11 cellular contexts compared by ENCODE assay signal in genomic region chr6:53432318-53433161, GRCh38.
A peak's percentile ranks its signal among the peaks of the same experiment; 100 is the strongest.
DNase-seq lines count a peak whose midpoint lies in the region; ATAC-seq and TF ChIP-seq lines count a peak whose summit lies in the region.
"Had no signal": no experiment of that assay in that cellular context is flagged by ENCODE, and none has a peak within 500 bp of the region (broad histone marks: within the 10 kb centered on the region; RNA-seq: fewer than 3 reads in every experiment).

No MANE protein-coding gene starts in this region.

- ATAC-seq in body of pancreas (peak; percentile 35), HG03097 (IDR thresholded peaks at IDR 0.05; ENCODE audit: low FRiP score, unreplicated experiment) (no peak), GM21390 (IDR thresholded peaks at IDR 0.05; ENCODE audit: unreplicated experiment) (no peak)
- peak; percentile 71 for ATAC-seq in naive thymus-derived CD4-positive, alpha-beta T cell

- peak; percentile 89 for DNase-seq in DMS53 treated with DMSO at 0.1 percent for 48 hours (lab: John Stamatoyannopoulos, UW; ENCODE audit: unreplicated experiment)
- peak; percentile 77 for DNase-seq in NCI-H2196 (lab: John Stamatoyannopoulos, UW; ENCODE audit: unreplicated experiment)
- peak in 1 of 4 donors; percentile 12 for DNase-seq in body of pancreas
- no peak for DNase-seq in naive thymus-derived CD4-positive, alpha-beta T cell
- no peak for DNase-seq in NCI-H1048 (lab: John Stamatoyannopoulos, UW)
- DNase-seq in NCI-H446 (lab: John Stamatoyannopoulos, UW), result no peak
- DNase-seq: activated CD4-positive, CD25-positive, alpha-beta regulatory T cell; colonic mucosa; H9 had no signal

- POLR2A ChIA-PET in naive thymus-derived CD4-positive, alpha-beta T cell (lab: Charles Lee), result no interaction called here

- peaks cover 0 to 4% (median 0%) of the 10 kb centered on the region in 5 donors for H3K27me3 Mint-ChIP-seq in naive thymus-derived CD4-positive, alpha-beta T cell

- no peak for TF ChIP-seq CTCF in body of pancreas (IDR thresholded peaks at IDR 0.05)

- intact Hi-C loops in body of pancreas (cut with DNase I), result no loop called here
- intact Hi-C loops in naive thymus-derived CD4-positive, alpha-beta T cell (cut with micrococcal nuclease), result no loop called here

- H3K27ac ChIP-seq in body of pancreas, result no peak overlapping the region
- H3K27ac ChIP-seq in naive thymus-derived CD4-positive, alpha-beta T cell (ENCODE audit: low read depth, low read length), result no peak overlapping the region
- H3K27ac ChIP-seq: colonic mucosa had no signal

- TF ChIP-seq POLR2A in body of pancreas (IDR thresholded peaks at IDR 0.05), result no peak

- no peaks in the 10 kb centered on the region for H3K9me3 ChIP-seq in body of pancreas
- H3K9me3 ChIP-seq in naive thymus-derived CD4-positive, alpha-beta T cell (ENCODE audit: control insufficient read depth in 2 of 3, low read length in 3 of 3), result no peaks in the 10 kb centered on the region
- H3K9me3 ChIP-seq: colonic mucosa had no signal

- no peak overlapping the region for H3K27ac Mint-ChIP-seq in naive thymus-derived CD4-positive, alpha-beta T cell
- H3K27ac Mint-ChIP-seq: H9 had no signal

- 71 to 76% methylated on average over 8 of the region's 8 CpGs for WGBS in body of pancreas, 2 donors

- peaks cover 7 to 19% (median 13%) of the 10 kb centered on the region in 7 donors for H3K4me1 Mint-ChIP-seq in naive thymus-derived CD4-positive, alpha-beta T cell
- H3K4me1 Mint-ChIP-seq: H9 had no signal

- peaks cover 7% of the 10 kb centered on the region for H3K4me1 ChIP-seq in body of pancreas
- peaks cover 0 to 10% of the 10 kb centered on the region in 2 donors for H3K4me1 ChIP-seq in naive thymus-derived CD4-positive, alpha-beta T cell (ENCODE audit: control insufficient read depth in 2 of 2, insufficient read depth in 2 of 2, low read length in 2 of 2)
- H3K4me1 ChIP-seq: colonic mucosa had no signal

- no peaks in the 10 kb centered on the region for H3K36me3 Mint-ChIP-seq in naive thymus-derived CD4-positive, alpha-beta T cell

- no peaks in the 10 kb centered on the region for H3K9me3 Mint-ChIP-seq in naive thymus-derived CD4-positive, alpha-beta T cell
- H3K9me3 Mint-ChIP-seq: H9 had no signal

- no peaks in the 10 kb centered on the region for H3K27me3 ChIP-seq in body of pancreas
- no peaks in the 10 kb centered on the region for H3K27me3 ChIP-seq in naive thymus-derived CD4-positive, alpha-beta T cell (ENCODE audit: control insufficient read depth in 2 of 2, insufficient read depth in 2 of 2, low read length in 2 of 2)
- H3K27me3 ChIP-seq: colonic mucosa had no signal

- H3K4me3 ChIP-seq in body of pancreas, result no peak overlapping the region
- no peak overlapping the region for H3K4me3 ChIP-seq in naive thymus-derived CD4-positive, alpha-beta T cell (ENCODE audit: low read length)
- H3K4me3 ChIP-seq: colonic mucosa had no signal

- CTCF ChIA-PET in naive thymus-derived CD4-positive, alpha-beta T cell (lab: Charles Lee), result interaction anchor here (0.8 to 1.6 kb wide), 2 partner anchors 16 to 261 kb away, joined by 3 to 7 read pairs; no protein-coding TSS in a partner anchor

- no peak overlapping the region for H3K4me3 Mint-ChIP-seq in naive thymus-derived CD4-positive, alpha-beta T cell
- H3K4me3 Mint-ChIP-seq: H9 had no signal

- no peaks in the 10 kb centered on the region for H3K36me3 ChIP-seq in body of pancreas (replicated peaks in 1 of 2; ENCODE audit: insufficient read depth in 1 of 2, low read depth in 2 of 2)
- H3K36me3 ChIP-seq in naive thymus-derived CD4-positive, alpha-beta T cell (ENCODE audit: control insufficient read depth in 2 of 3, insufficient read depth in 3 of 3, low read length in 3 of 3), result no peaks in the 10 kb centered on the region
- H3K36me3 ChIP-seq: colonic mucosa had no signal

Comparison
In these comparisons a context has a peak if more than half of its experiments do, and no peak if none do; other contexts are left out.
1. DNase-seq: peak in DMS53 treated with DMSO at 0.1 percent for 48 hours (single experiment) and NCI-H2196 (single experiment); none in naive thymus-derived CD4-positive, alpha-beta T cell (0 of 9), NCI-H1048 (single experiment) and NCI-H446 (0 of 2).
2. ATAC-seq: peak in body of pancreas (single experiment) and naive thymus-derived CD4-positive, alpha-beta T cell (single experiment); none in HG03097 (single experiment) and GM21390 (single experiment).